In genomic region chr12:109948382-109948781, GRCh38 we compare ENCODE assay signal across 12 cellular contexts. TPM values are rescaled to one million over a fixed set of nuclear protein-coding genes. Genes with fewer than 3 reads are reported as not detected.
DNase-seq lines count a peak whose midpoint lies in the region; ATAC-seq, FAIRE-seq and TF ChIP-seq lines count a peak whose summit lies in the region.
"Had no signal": no experiment of that assay in that cellular context is flagged by ENCODE, and none has a peak within 500 bp of the region (broad histone marks: within the 10 kb centered on the region; RNA-seq: fewer than 3 reads in every experiment).

No MANE protein-coding gene starts in this region.

- no peak for TF ChIP-seq CTCF in SK-N-SH (IDR thresholded peaks at IDR 0.05)
- TF ChIP-seq CTCF in HepG2 (CRISPR knock-in tag; IDR thresholded peaks at IDR 0.05) = no peak

- ATAC-seq in SK-N-SH treated with all-trans-retinoic acid at 6 μM for 48 hours (no peak), HepG2 (no peak; the same call in 2 of the 3 replicates)

- FAIRE-seq in HepG2 (lab: Jason Lieb, UNC) = peak; percentile 68

- H2AFZ ChIP-seq in SK-N-SH (ENCODE audit: low read depth) (no peak overlapping the region), HepG2 (ENCODE audit: low read length) (no peak overlapping the region)

- TF ChIP-seq RAD21 in SK-N-SH (IDR thresholded peaks at IDR 0.05; ENCODE audit: low read length) = no peak
- no peak for TF ChIP-seq RAD21 in HepG2 (CRISPR knock-in tag; IDR thresholded peaks at IDR 0.05)

- H3F3A ChIP-seq in SK-N-SH (replicated peaks; ENCODE audit: insufficient read depth) = peaks cover 42% of the 10 kb centered on the region

- H3K9ac ChIP-seq in SK-N-SH (no peak overlapping the region), HepG2 (ENCODE audit: insufficient read depth, low read depth, low read length) (peak overlapping the region; percentile 29), skeletal muscle satellite cell (ENCODE audit: low read depth, low read length) (peak overlapping the region; percentile 68)

- H3K27me3 ChIP-seq in SK-N-SH (ENCODE audit: insufficient read depth) (no peaks in the 10 kb centered on the region), HepG2 (ENCODE audit: control insufficient read depth in 1 of 2, insufficient read depth in 2 of 2, low read length in 2 of 2) (no peaks in the 10 kb centered on the region), skeletal muscle satellite cell (ENCODE audit: control insufficient read depth, insufficient read depth, low read length) (no peaks in the 10 kb centered on the region)

- peaks cover 29 to 68% of the 10 kb centered on the region in 2 experiments for H3K36me3 ChIP-seq in SK-N-SH (replicated peaks in 1 of 2; ENCODE audit: control insufficient read depth in 1 of 2, insufficient read depth in 2 of 2, low read length in 1 of 2)
- peaks cover 11 to 33% of the 10 kb centered on the region in 2 experiments for H3K36me3 ChIP-seq in HepG2 (replicated peaks in 1 of 2; ENCODE audit: control insufficient read depth in 1 of 2, insufficient read depth in 2 of 2, low read length in 2 of 2)
- peaks cover 32% of the 10 kb centered on the region for H3K36me3 ChIP-seq in skeletal muscle satellite cell (ENCODE audit: insufficient read depth, low read length)

- POLR2A ChIA-PET in SK-N-SH (lab: Yijun Ruan, JAX) = no interaction called here
- POLR2A ChIA-PET in HepG2 (lab: Yijun Ruan, JAX) = interaction anchor here (1.1 to 1.6 kb wide), 3 partner anchors 47 to 51 kb away, joined by 4 read pairs; partner anchors contain the start of genes ANKRD13A and GIT2

- H3K4me3 ChIP-seq in SK-N-SH (ENCODE audit: low read depth in 2 of 2, low read length in 1 of 2) = no peak overlapping the region
- no peak overlapping the region; a peak in 1 of 6 replicates for H3K4me3 ChIP-seq in HepG2 (replicated peaks in 1 of 3; ENCODE audit: insufficient read depth in 1 of 3, low read depth in 2 of 3, low read length in 3 of 3)
- H3K4me3 ChIP-seq in skeletal muscle satellite cell (ENCODE audit: low read length) = peak overlapping the region; percentile 7

- no peaks in the 10 kb centered on the region for H3K9me2 ChIP-seq in SK-N-SH

- H3K4me2 ChIP-seq in SK-N-SH (no peak overlapping the region), HepG2 (ENCODE audit: low read depth, low read length) (peak overlapping the region; percentile 38), skeletal muscle satellite cell (ENCODE audit: low read length) (peak overlapping the region; percentile 46)

- TF ChIP-seq POLR2A in HepG2 (IDR thresholded peaks at IDR 0.05; ENCODE audit: insufficient read depth in 1 of 2, low read depth in 2 of 2, low read length in 2 of 2) = no peak

- H3K9me3 ChIP-seq in SK-N-SH (no peaks in the 10 kb centered on the region), HepG2 (ENCODE audit: low read length) (no peaks in the 10 kb centered on the region), skeletal muscle satellite cell (replicated peaks; ENCODE audit: low read length) (no peaks in the 10 kb centered on the region)

- H3K79me2 ChIP-seq in SK-N-SH (ENCODE audit: insufficient read depth) = no peaks in the 10 kb centered on the region
- no peaks in the 10 kb centered on the region for H3K79me2 ChIP-seq in HepG2 (ENCODE audit: insufficient read depth, low read length)

- CTCF ChIA-PET in SK-N-SH (lab: Yijun Ruan, JAX) (no interaction called here), HepG2 (lab: Yijun Ruan, JAX; ENCODE audit: low intra/inter-chr PET ratio, low total read pairs) (no interaction called here)

- no peak for TF ChIP-seq EP300 in SK-N-SH (IDR thresholded peaks at IDR 0.05; ENCODE audit: borderline replicate concordance in 1 of 2, low read depth in 1 of 2, low read length in 1 of 2)
- no peak for TF ChIP-seq EP300 in HepG2 (IDR thresholded peaks at IDR 0.05; ENCODE audit: low read depth in 2 of 2, low read length in 2 of 2)
- no peak for TF ChIP-seq EP300 in HepG2 (CRISPR knock-in tag; IDR thresholded peaks at IDR 0.05; ENCODE audit: borderline replicate concordance)

- in situ Hi-C loops in HepG2 (cut with HindIII; ENCODE audit: extremely low pct_ligation_motif_present, low pct_unique_long_range_greater_than_20kb) = no loop called here

- WGBS in SK-N-SH (ENCODE audit: low lambda C conversion rate) = 88% methylated on average over 4 of the region's 4 CpGs
- whole genome bisulfite sequencing in HepG2 (ENCODE audit: low lambda C conversion rate) = 77% methylated on average over 4 of the region's 4 CpGs

- peaks cover 10 to 61% of the 10 kb centered on the region in 2 experiments for H3K4me1 ChIP-seq in SK-N-SH (ENCODE audit: control insufficient read depth in 1 of 2, insufficient read depth in 2 of 2, low read depth in 1 of 2, low read length in 1 of 2)
- H3K4me1 ChIP-seq in HepG2 (ENCODE audit: insufficient read depth, low read length) = peaks cover 76% of the 10 kb centered on the region
- peaks cover 86% of the 10 kb centered on the region for H3K4me1 ChIP-seq in skeletal muscle satellite cell (ENCODE audit: control insufficient read depth, insufficient read depth, low read length)

- peak overlapping the region; percentile 76 to 92; a peak in 2 of 4 replicates for H3K27ac ChIP-seq in SK-N-SH (ENCODE audit: low read depth in 2 of 2, low read length in 1 of 2)
- peak overlapping the region; percentile 19 for H3K27ac ChIP-seq in angular gyrus (ENCODE audit: low read depth, low read length)
- peak overlapping the region; percentile 76 for H3K27ac ChIP-seq in HepG2 (ENCODE audit: extremely low read length, insufficient read depth, low read length)
- H3K27ac ChIP-seq: 22Rv1, epithelial cell of prostate had no signal

- DNase-seq in SK-N-SH (no peak), HepG2 (ENCODE audit: low spot score) (no peak), NCI-H2227 (lab: John Stamatoyannopoulos, UW; ENCODE audit: unreplicated experiment) (no peak), NCI-H2081 (lab: John Stamatoyannopoulos, UW) (no peak), DMS 273 treated with DMSO at 0.1 percent for 48 hours (lab: John Stamatoyannopoulos, UW) (no peak)
- DNase-seq: NCI-H2171, T-helper 9 cell had no signal

- intact Hi-C loops in HepG2 (cut with micrococcal nuclease; ENCODE audit: unreplicated experiment) = loop anchor here (5.0 kb wide), 1 partner anchor 49 kb away; the partner anchor contains the start of genes ANKRD13A and GIT2

- no TSS peak for BruUV-seq in HepG2 (replicated peaks; lab: Mats Ljungman, UMichigan)

- H4K20me1 ChIP-seq in SK-N-SH (ENCODE audit: insufficient read depth) = peaks cover 3% of the 10 kb centered on the region; the same call in 1 of the 2 replicates
- H4K20me1 ChIP-seq in HepG2 (ENCODE audit: insufficient read depth, low read length) = no peaks in the 10 kb centered on the region

RNA-seq across cellular contexts. Expression of gene GIT2, which starts 47.8 kb away (rescaled TPM):
- 21.2 and 23.1 TPM in 2 replicates for polyA plus RNA-seq in SK-N-SH (2012; rRNA removed)
- polyA plus RNA-seq in SK-N-SH (2012; cell fraction: cytosol; rRNA removed) = 18.1 and 20.1 TPM in 2 replicates
- polyA plus RNA-seq in SK-N-SH (2012; cell fraction: nucleus; rRNA removed) = 48.3 and 65.4 TPM in 2 replicates
- total RNA-seq in HepG2 (2016; rRNA removed; fragmentation: Illumina TruSeq; extraction: Trizol) = 15.2 and 18.4 TPM in 2 replicates
- 6.4 and 7.3 TPM in 2 replicates for total RNA-seq in HepG2 (2016; cell fraction: cytosol; rRNA removed; fragmentation: Illumina TruSeq; extraction: Trizol; ENCODE audit: low read depth)
- 14.1 and 17.8 TPM in 2 replicates for total RNA-seq in HepG2 (2016; cell fraction: insoluble cytoplasmic fraction; rRNA removed; fragmentation: Illumina TruSeq; extraction: Trizol)
- 9.0 and 9.5 TPM in 2 replicates for total RNA-seq in HepG2 (2016; cell fraction: membrane; rRNA removed; fragmentation: Illumina TruSeq; extraction: Trizol)
- 31.9 and 34.5 TPM in 2 replicates for total RNA-seq in HepG2 (2016; cell fraction: nucleus; rRNA removed; fragmentation: Illumina TruSeq; extraction: Trizol)
- polyA plus RNA-seq in HepG2 (2011; rRNA removed) = 18.7 and 19.8 TPM in 2 replicates
- 9.5 and 12.3 TPM in 2 replicates for polyA plus RNA-seq in HepG2 (2011; cell fraction: cytosol; rRNA removed)
- 50.5 and 56.5 TPM in 2 replicates for polyA plus RNA-seq in HepG2 (2011; cell fraction: nucleus; rRNA removed)
- 14.5 and 15.2 TPM in 2 replicates for polyA plus RNA-seq in HepG2 (2012)
- polyA plus RNA-seq in HepG2 (2016; cell fraction: cytosol; fragmentation: Illumina TruSeq; extraction: Trizol; ENCODE audit: low read depth) = 0.65 and 0.83 TPM in 2 replicates
- 11.7 and 12.8 TPM in 2 replicates for polyA plus RNA-seq in HepG2 (2016; cell fraction: insoluble cytoplasmic fraction; fragmentation: Illumina TruSeq; extraction: Trizol; ENCODE audit: low read depth)
- polyA plus RNA-seq in HepG2 (2016; cell fraction: membrane; fragmentation: Illumina TruSeq; extraction: Trizol; ENCODE audit: low read depth) = 2.2 and 2.5 TPM in 2 replicates
- 59.1 and 66.0 TPM in 2 replicates for polyA plus RNA-seq in HepG2 (2016; cell fraction: nucleus; fragmentation: Illumina TruSeq; extraction: Trizol; ENCODE audit: insufficient read depth, low read depth)
- 26.7 and 35.9 TPM in 2 replicates for polyA minus RNA-seq in HepG2 (2011; rRNA and poly(A)+ RNA removed; ENCODE audit: low replicate concordance)
- polyA minus RNA-seq in HepG2 (2011; cell fraction: cytosol; rRNA and poly(A)+ RNA removed) = 11.9 and 13.6 TPM in 2 replicates
- 90.6 and 102 TPM in 2 replicates for polyA minus RNA-seq in HepG2 (2011; cell fraction: nucleus; rRNA and poly(A)+ RNA removed)
- 26.1 and 35.6 TPM in 2 replicates for total RNA-seq in skeletal muscle satellite cell (2012; rRNA removed)

RNA-seq across cellular contexts. Expression of gene TCHP, which starts 48.3 kb away (rescaled TPM):
- 19.0 and 37.3 TPM in 2 replicates for polyA plus RNA-seq in SK-N-SH (2012; rRNA removed)
- polyA plus RNA-seq in SK-N-SH (2012; cell fraction: cytosol; rRNA removed) = 27.3 and 33.6 TPM in 2 replicates
- 58.3 and 84.4 TPM in 2 replicates for polyA plus RNA-seq in SK-N-SH (2012; cell fraction: nucleus; rRNA removed)
- total RNA-seq in HepG2 (2016; rRNA removed; fragmentation: Illumina TruSeq; extraction: Trizol) = 10.4 and 12.2 TPM in 2 replicates
- total RNA-seq in HepG2 (2016; cell fraction: cytosol; rRNA removed; fragmentation: Illumina TruSeq; extraction: Trizol; ENCODE audit: low read depth) = 2.5 and 2.6 TPM in 2 replicates
- 8.5 and 11.7 TPM in 2 replicates for total RNA-seq in HepG2 (2016; cell fraction: insoluble cytoplasmic fraction; rRNA removed; fragmentation: Illumina TruSeq; extraction: Trizol)
- total RNA-seq in HepG2 (2016; cell fraction: membrane; rRNA removed; fragmentation: Illumina TruSeq; extraction: Trizol) = 5.2 and 5.6 TPM in 2 replicates
- total RNA-seq in HepG2 (2016; cell fraction: nucleus; rRNA removed; fragmentation: Illumina TruSeq; extraction: Trizol) = 12.5 and 13.8 TPM in 2 replicates
- 6.3 and 6.7 TPM in 2 replicates for polyA plus RNA-seq in HepG2 (2011; rRNA removed)
- polyA plus RNA-seq in HepG2 (2011; cell fraction: cytosol; rRNA removed) = 4.3 and 5.7 TPM in 2 replicates
- 32.3 and 36.3 TPM in 2 replicates for polyA plus RNA-seq in HepG2 (2011; cell fraction: nucleus; rRNA removed)
- 7.6 and 9.7 TPM in 2 replicates for polyA plus RNA-seq in HepG2 (2012)
- polyA plus RNA-seq in HepG2 (2016; cell fraction: cytosol; fragmentation: Illumina TruSeq; extraction: Trizol; ENCODE audit: low read depth) = 1.2 and 1.4 TPM in 2 replicates
- polyA plus RNA-seq in HepG2 (2016; cell fraction: insoluble cytoplasmic fraction; fragmentation: Illumina TruSeq; extraction: Trizol; ENCODE audit: low read depth) = 11.8 and 12.5 TPM in 2 replicates
- 3.1 and 3.4 TPM in 2 replicates for polyA plus RNA-seq in HepG2 (2016; cell fraction: membrane; fragmentation: Illumina TruSeq; extraction: Trizol; ENCODE audit: low read depth)
- 29.5 and 29.6 TPM in 2 replicates for polyA plus RNA-seq in HepG2 (2016; cell fraction: nucleus; fragmentation: Illumina TruSeq; extraction: Trizol; ENCODE audit: insufficient read depth, low read depth)
- 5.0 and 14.9 TPM in 2 replicates for polyA minus RNA-seq in HepG2 (2011; rRNA and poly(A)+ RNA removed; ENCODE audit: low replicate concordance)
- polyA minus RNA-seq in HepG2 (2011; cell fraction: cytosol; rRNA and poly(A)+ RNA removed) = 1.4 and 1.7 TPM in 2 replicates
- polyA minus RNA-seq in HepG2 (2011; cell fraction: nucleus; rRNA and poly(A)+ RNA removed) = 11.3 and 11.8 TPM in 2 replicates
- 6.1 and 7.9 TPM in 2 replicates for total RNA-seq in skeletal muscle satellite cell (2012; rRNA removed)

RNA-seq across cellular contexts. Expression of gene ANKRD13A, which starts 50.8 kb away (rescaled TPM):
- polyA plus RNA-seq in SK-N-SH (2012; rRNA removed) (42.8 and 55.1 TPM in 2 replicates), HepG2 (2011; rRNA removed) (41.6 and 51.0 TPM in 2 replicates)
- 49.7 and 50.8 TPM in 2 replicates for polyA plus RNA-seq in SK-N-SH (2012; cell fraction: cytosol; rRNA removed)
- 64.7 and 121 TPM in 2 replicates for polyA plus RNA-seq in SK-N-SH (2012; cell fraction: nucleus; rRNA removed)
- 34.1 and 40.7 TPM in 2 replicates for total RNA-seq in HepG2 (2016; rRNA removed; fragmentation: Illumina TruSeq; extraction: Trizol)
- total RNA-seq in HepG2 (2016; cell fraction: cytosol; rRNA removed; fragmentation: Illumina TruSeq; extraction: Trizol; ENCODE audit: low read depth) = 19.2 and 22.0 TPM in 2 replicates
- total RNA-seq in HepG2 (2016; cell fraction: insoluble cytoplasmic fraction; rRNA removed; fragmentation: Illumina TruSeq; extraction: Trizol) = 35.8 and 44.1 TPM in 2 replicates
- total RNA-seq in HepG2 (2016; cell fraction: membrane; rRNA removed; fragmentation: Illumina TruSeq; extraction: Trizol) = 36.6 and 37.4 TPM in 2 replicates
- total RNA-seq in HepG2 (2016; cell fraction: nucleus; rRNA removed; fragmentation: Illumina TruSeq; extraction: Trizol) = 27.2 and 29.0 TPM in 2 replicates
- 36.8 and 47.0 TPM in 2 replicates for polyA plus RNA-seq in HepG2 (2011; cell fraction: cytosol; rRNA removed)
- 90.0 and 92.3 TPM in 2 replicates for polyA plus RNA-seq in HepG2 (2011; cell fraction: nucleus; rRNA removed)
- polyA plus RNA-seq in HepG2 (2012) = 36.3 and 37.0 TPM in 2 replicates
- 6.9 and 7.4 TPM in 2 replicates for polyA plus RNA-seq in HepG2 (2016; cell fraction: cytosol; fragmentation: Illumina TruSeq; extraction: Trizol; ENCODE audit: low read depth)
- 32.2 and 35.3 TPM in 2 replicates for polyA plus RNA-seq in HepG2 (2016; cell fraction: insoluble cytoplasmic fraction; fragmentation: Illumina TruSeq; extraction: Trizol; ENCODE audit: low read depth)
- 19.0 and 20.8 TPM in 2 replicates for polyA plus RNA-seq in HepG2 (2016; cell fraction: membrane; fragmentation: Illumina TruSeq; extraction: Trizol; ENCODE audit: low read depth)
- 53.7 and 57.1 TPM in 2 replicates for polyA plus RNA-seq in HepG2 (2016; cell fraction: nucleus; fragmentation: Illumina TruSeq; extraction: Trizol; ENCODE audit: insufficient read depth, low read depth)
- polyA minus RNA-seq in HepG2 (2011; rRNA and poly(A)+ RNA removed; ENCODE audit: low replicate concordance) = 40.3 and 72.5 TPM in 2 replicates
- 27.5 and 31.2 TPM in 2 replicates for polyA minus RNA-seq in HepG2 (2011; cell fraction: cytosol; rRNA and poly(A)+ RNA removed)
- 41.3 and 58.9 TPM in 2 replicates for polyA minus RNA-seq in HepG2 (2011; cell fraction: nucleus; rRNA and poly(A)+ RNA removed)
- 31.7 and 58.1 TPM in 2 replicates for total RNA-seq in skeletal muscle satellite cell (2012; rRNA removed)

Comparison
In these comparisons a context has a peak if more than half of its experiments do, and no peak if none do; other contexts are left out.
1. H3K27ac ChIP-seq: peak in every context shown above with its lines; median percentile 84 in SK-N-SH; 76 in HepG2; 19 in angular gyrus.